ENCODE assay signal across 31 cellular contexts in the genomic region with DNA sequence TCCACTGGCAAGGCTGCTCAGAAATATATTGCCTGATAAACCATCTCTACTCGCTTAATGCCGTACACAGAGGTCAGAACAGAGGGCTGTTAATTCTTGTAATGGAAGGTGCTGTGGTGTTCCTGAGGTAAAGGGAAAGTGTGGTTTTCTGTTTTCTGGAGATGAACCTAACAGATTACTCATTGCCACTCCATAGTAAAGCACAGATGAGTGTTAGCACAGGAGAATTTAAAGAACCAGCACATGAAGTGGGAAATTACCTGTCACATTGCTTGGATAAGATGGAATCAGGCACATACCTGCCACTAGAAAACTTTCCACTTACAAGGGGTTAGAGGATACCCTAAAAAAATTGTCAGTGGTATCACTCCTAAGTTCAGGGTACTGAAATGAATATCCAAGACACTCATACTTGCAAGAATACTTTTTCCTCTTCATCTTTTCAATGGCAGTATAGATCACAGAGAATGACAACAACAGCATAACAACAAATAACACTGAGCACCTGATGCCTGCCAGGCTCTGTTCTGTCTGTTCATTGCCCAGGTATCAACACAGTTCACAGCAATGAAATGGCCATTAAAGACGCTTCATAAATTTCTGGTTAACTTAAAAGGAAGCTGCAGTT.
DNase-seq lines count a peak whose midpoint lies in the region; TF ChIP-seq lines count a peak whose summit lies in the region.
"Had no signal": no experiment of that assay in that cellular context is flagged by ENCODE, and none has a peak within 500 bp of the region (broad histone marks: within the 10 kb centered on the region; RNA-seq: fewer than 3 reads in every experiment).

No MANE protein-coding gene starts in this region.

- POLR2A ChIA-PET in CD4-positive, alpha-beta memory T cell (lab: Charles Lee; ENCODE audit: partially characterized antibody): no interaction called here

- no peaks in the 10 kb centered on the region for H3K27me3 ChIP-seq in dorsolateral prefrontal cortex
- H3K27me3 ChIP-seq in CD4-positive, alpha-beta memory T cell (ENCODE audit: insufficient read depth, low read length): no peaks in the 10 kb centered on the region
- H3K27me3 ChIP-seq: BE2C, body of pancreas, esophagus squamous epithelium, sigmoid colon had no signal

- peaks cover 6% of the 10 kb centered on the region for H3K4me1 ChIP-seq in CD4-positive, alpha-beta memory T cell (ENCODE audit: insufficient read depth, low read length)
- H3K4me1 ChIP-seq: BE2C, body of pancreas, HAP-1 had no signal

- CTCF ChIA-PET in CD4-positive, alpha-beta memory T cell (lab: Charles Lee; ENCODE audit: partially characterized antibody): no interaction called here

- no peak for TF ChIP-seq CTCF in dorsolateral prefrontal cortex (IDR thresholded peaks at IDR 0.05 in 54 of 56, conservative IDR thresholded peaks at IDR 0.05 in 2 of 56; ENCODE audit: low read depth in 1 of 56, partially characterized antibody in 56 of 56)

- no peak overlapping the region for H3K4me3 ChIP-seq in dorsolateral prefrontal cortex
- H3K4me3 ChIP-seq in CD4-positive, alpha-beta memory T cell (ENCODE audit: low read length in 2 of 2): no peak overlapping the region
- H3K4me3 ChIP-seq: body of pancreas, esophagus squamous epithelium, HAP-1, lower lobe of right lung, psoas muscle, sigmoid colon had no signal

- intact Hi-C loops in activated CD4-positive, alpha-beta T cell treated with anti-CD3 and anti-CD28 coated beads, Interleukin-2, amount 10 ng/mL, durations not matched to agents 24 days and 14 days (cut with micrococcal nuclease): loop anchor here (1.0 to 5.0 kb wide), 3 partner anchors 17 to 40 kb away; no protein-coding TSS in a partner anchor
- intact Hi-C loops in dorsolateral prefrontal cortex (cut with DNase I): no loop called here
- intact Hi-C loops in CD4-positive, alpha-beta memory T cell (cut with micrococcal nuclease): no loop called here

- no peaks in the 10 kb centered on the region for H3K9me3 ChIP-seq in CD4-positive, alpha-beta memory T cell (ENCODE audit: control insufficient read depth in 1 of 2, low read length in 2 of 2)
- H3K9me3 ChIP-seq: BE2C, body of pancreas, esophagus squamous epithelium, HAP-1, lower lobe of right lung, psoas muscle, sigmoid colon had no signal

- H3K36me3 ChIP-seq in CD4-positive, alpha-beta memory T cell (ENCODE audit: insufficient read depth, low read length): no peaks in the 10 kb centered on the region
- H3K36me3 ChIP-seq: BE2C, HAP-1 had no signal

- H3K4me1 Mint-ChIP-seq in activated CD4-positive, alpha-beta T cell treated with anti-CD3 and anti-CD28 coated beads, Interleukin-2, amount 10 ng/mL, durations not matched to agents 24 days and 14 days: peaks cover 17% of the 10 kb centered on the region
- peaks cover 7 to 18% (median 13%) of the 10 kb centered on the region in 4 donors for H3K4me1 Mint-ChIP-seq in CD4-positive, alpha-beta memory T cell

- H3K9me3 Mint-ChIP-seq in activated CD4-positive, alpha-beta T cell treated with anti-CD3 and anti-CD28 coated beads, Interleukin-2, amount 10 ng/mL, durations not matched to agents 24 days and 14 days: no peaks in the 10 kb centered on the region
- H3K9me3 Mint-ChIP-seq in CD4-positive, alpha-beta memory T cell: no peaks in the 10 kb centered on the region
- H3K9me3 Mint-ChIP-seq: activated CD4-positive, alpha-beta memory T cell treated with anti-CD3 and anti-CD28 coated beads, Interleukin-2, amount 10 ng/mL, durations not matched to agents 7 days and 5 days; dendritic cell treated with granulocyte-macrophage colony-stimulating factor and Interleukin-4, amounts not matched to agents 40 ng/mL and 50 ng/mL, for 4 days had no signal

- H3K36me3 Mint-ChIP-seq in activated CD4-positive, alpha-beta T cell treated with anti-CD3 and anti-CD28 coated beads, Interleukin-2, amount 10 ng/mL, durations not matched to agents 24 days and 14 days (ENCODE audit: low read depth): peaks cover 11% of the 10 kb centered on the region
- H3K36me3 Mint-ChIP-seq in CD4-positive, alpha-beta memory T cell: peaks cover 35 to 65% of the 10 kb centered on the region in 2 donors

- no peaks in the 10 kb centered on the region for H3K27me3 Mint-ChIP-seq in activated CD4-positive, alpha-beta T cell treated with anti-CD3 and anti-CD28 coated beads, Interleukin-2, amount 10 ng/mL, durations not matched to agents 24 days and 14 days
- no peaks in the 10 kb centered on the region for H3K27me3 Mint-ChIP-seq in CD4-positive, alpha-beta memory T cell
- H3K27me3 Mint-ChIP-seq: activated CD4-positive, alpha-beta memory T cell treated with anti-CD3 and anti-CD28 coated beads, Interleukin-2, amount 10 ng/mL, durations not matched to agents 7 days and 5 days; CD8-positive, alpha-beta memory T cell; dendritic cell treated with granulocyte-macrophage colony-stimulating factor and Interleukin-4, amounts not matched to agents 40 ng/mL and 50 ng/mL, for 4 days; naive thymus-derived CD8-positive, alpha-beta T cell; T-cell had no signal

- H3K4me3 Mint-ChIP-seq in activated CD4-positive, alpha-beta T cell treated with anti-CD3 and anti-CD28 coated beads, Interleukin-2, amount 10 ng/mL, durations not matched to agents 24 days and 14 days: no peak overlapping the region
- H3K4me3 Mint-ChIP-seq in CD4-positive, alpha-beta memory T cell: no peak overlapping the region
- H3K4me3 Mint-ChIP-seq: activated CD4-positive, alpha-beta memory T cell treated with anti-CD3 and anti-CD28 coated beads, Interleukin-2, amount 10 ng/mL, durations not matched to agents 7 days and 5 days; CD8-positive, alpha-beta memory T cell; dendritic cell treated with granulocyte-macrophage colony-stimulating factor and Interleukin-4, amounts not matched to agents 40 ng/mL and 50 ng/mL, for 4 days; naive thymus-derived CD8-positive, alpha-beta T cell; T-cell had no signal

- peak overlapping the region in 40 of 59 donors; percentile 0 to 82 (median 56) for H3K27ac ChIP-seq in dorsolateral prefrontal cortex
- H3K27ac ChIP-seq in CD4-positive, alpha-beta memory T cell (ENCODE audit: low read depth, low read length): no peak overlapping the region
- H3K27ac ChIP-seq: body of pancreas, esophagus squamous epithelium, lower lobe of right lung, psoas muscle, sigmoid colon had no signal

- no peak for DNase-seq in activated CD4-positive, alpha-beta T cell treated with anti-CD3 and anti-CD28 coated beads, Interleukin-2, amount 10 ng/mL, durations not matched to agents 24 days and 14 days
- DNase-seq in activated CD4-positive, alpha-beta T cell treated with anti-CD3 and anti-CD28 coated beads for 4 hours: no peak
- DNase-seq in NCI-H2029 (lab: John Stamatoyannopoulos, UW) (peak; percentile 43), dorsolateral prefrontal cortex (no peak), renal cortical epithelial cell (ENCODE audit: low read depth) (peak; percentile 31), NCI-H187 treated with DMSO at 0.1 percent for 48 hours (lab: John Stamatoyannopoulos, UW) (no peak), NCI-H446 treated with DMSO at 0.1 percent for 48 hours (lab: John Stamatoyannopoulos, UW) (no peak)
- DNase-seq in CD4-positive, alpha-beta memory T cell: no peak
- DNase-seq: ACHN; activated CD4-positive, alpha-beta memory T cell treated with anti-CD3 and anti-CD28 coated beads, Interleukin-2, amount 10 ng/mL, durations not matched to agents 7 days and 5 days; activated gamma-delta T cell treated with Interleukin-2 at 50 U/mL for 16 hours; BE2C; body of pancreas; CD8-positive, alpha-beta memory T cell; esophagus squamous epithelium; foreskin melanocyte; lower lobe of right lung; MV-4-11; naive thymus-derived CD8-positive, alpha-beta T cell; NCI-H146; NCI-H524 treated with DMSO at 0.1 percent for 48 hours; NK-92 treated with Interleukin-12 subunit alpha and Interleukin-12 subunit beta, amount 100 ng/mL, for 24 hours; occipital lobe; psoas muscle; sigmoid colon; stimulated activated CD4-positive, alpha-beta T cell treated with anti-CD3 and anti-CD28 coated beads, Interleukin-12 subunit alpha, Interleukin-12 subunit beta, amount 100 ng/mL, for 4 hours; stimulated activated CD4-positive, alpha-beta T cell treated with anti-CD3 and anti-CD28 coated beads, Interleukin-2, amount 100 ng/mL, for 48 hours; T-cell; trophoblast cell had no signal

- peak overlapping the region; percentile 68 for H3K27ac Mint-ChIP-seq in activated CD4-positive, alpha-beta T cell treated with anti-CD3 and anti-CD28 coated beads, Interleukin-2, amount 10 ng/mL, durations not matched to agents 24 days and 14 days
- H3K27ac Mint-ChIP-seq in CD4-positive, alpha-beta memory T cell: no peak overlapping the region
- H3K27ac Mint-ChIP-seq: activated CD4-positive, alpha-beta memory T cell treated with anti-CD3 and anti-CD28 coated beads, Interleukin-2, amount 10 ng/mL, durations not matched to agents 7 days and 5 days; dendritic cell treated with granulocyte-macrophage colony-stimulating factor and Interleukin-4, amounts not matched to agents 40 ng/mL and 50 ng/mL, for 4 days; T-cell had no signal

Comparison
In these comparisons a context has a peak if more than half of its experiments do, and no peak if none do; other contexts are left out.
1. DNase-seq: peak in NCI-H2029 (single experiment) and renal cortical epithelial cell (single experiment); none in activated CD4-positive, alpha-beta T cell treated with anti-CD3 and anti-CD28 coated beads, Interleukin-2, amount 10 ng/mL, durations not matched to agents 24 days and 14 days (single experiment), activated CD4-positive, alpha-beta T cell treated with anti-CD3 and anti-CD28 coated beads for 4 hours (0 of 2), dorsolateral prefrontal cortex (0 of 10), CD4-positive, alpha-beta memory T cell (0 of 5), NCI-H187 treated with DMSO at 0.1 percent for 48 hours (single experiment) and NCI-H446 treated with DMSO at 0.1 percent for 48 hours (single experiment).